In genomic region chr14:96094211-96094610, GRCh38 we compare ENCODE assay signal across 26 cellular contexts. TPM values are rescaled to one million over a fixed set of nuclear protein-coding genes. Genes with fewer than 3 reads are reported as not detected.
"Had no signal": no experiment of that assay in that cellular context is flagged by ENCODE, and none has a peak within 500 bp of the region (broad histone marks: within the 10 kb centered on the region; RNA-seq: fewer than 3 reads in every experiment).

No MANE protein-coding gene starts in this region.

- H3K36me3 ChIP-seq: Peyer's patch had no signal

- H3K9me3 ChIP-seq: Peyer's patch had no signal

- H3K4me1 Mint-ChIP-seq: activated CD4-positive, alpha-beta T cell treated with anti-CD3 and anti-CD28 coated beads for 36 hours; activated naive CD4-positive, alpha-beta T cell treated with anti-CD3 and anti-CD28 coated beads, Interleukin-2, amount 50 U/mL, for 24 hours had no signal

- H3K9me3 Mint-ChIP-seq: activated CD8-positive, alpha-beta T cell treated with anti-CD3 and anti-CD28 coated beads for 36 hours; activated naive CD4-positive, alpha-beta T cell treated with anti-CD3 and anti-CD28 coated beads, Interleukin-2, amount 50 U/mL, for 24 hours; activated T-cell treated with anti-CD3 and anti-CD28 coated beads, Interleukin-2, amount 50 U/mL, for 72 hours; activated T-helper 2 cell treated with anti-CD3 and anti-CD28 coated beads, Interferon-gamma antibody, Interleukin-2, Interleukin-4, amounts not matched to agents 10 μg/mL and 5 μg/mL and 100 μg/mL, durations not matched to agents 14 hours and 24 hours and 36 hours had no signal

- H3K27me3 ChIP-seq: Peyer's patch had no signal

- H3K4me3 ChIP-seq: Peyer's patch had no signal

- H3K36me3 Mint-ChIP-seq: activated naive CD4-positive, alpha-beta T cell treated with anti-CD3 and anti-CD28 coated beads, Interleukin-2, amount 50 U/mL, for 24 hours had no signal

- H3K27me3 Mint-ChIP-seq: activated CD4-positive, alpha-beta T cell treated with anti-CD3 and anti-CD28 coated beads for 36 hours; activated naive CD4-positive, alpha-beta T cell treated with anti-CD3 and anti-CD28 coated beads, Interleukin-2, amount 50 U/mL, for 24 hours had no signal

- ATAC-seq: activated CD4-positive, alpha-beta T cell treated with anti-CD3 and anti-CD28 coated beads for 36 hours; activated CD8-positive, alpha-beta T cell treated with anti-CD3 and anti-CD28 coated beads for 36 hours; activated T-cell treated with anti-CD3 and anti-CD28 coated beads, Interleukin-2, amount 50 U/mL, for 72 hours; T-helper 17 cell had no signal

- H3K27ac ChIP-seq: Peyer's patch, RWPE1, VCaP had no signal

- DNase-seq: activated CD4-positive, alpha-beta T cell treated with anti-CD3 and anti-CD28 coated beads for 36 hours; activated CD4-positive, alpha-beta T cell treated with anti-CD3 and anti-CD28 coated beads, Interleukin-2, amount 50 U/mL, for 1 hour; activated CD4-positive, CD25-positive, alpha-beta regulatory T cell; activated CD8-positive, alpha-beta memory T cell treated with anti-CD3 and anti-CD28 coated beads, Interleukin-2, amount 50 U/mL, for 4 hours; activated CD8-positive, alpha-beta T cell treated with anti-CD3 and anti-CD28 coated beads for 36 hours; activated naive CD4-positive, alpha-beta T cell; activated T-cell treated with anti-CD3 and anti-CD28 coated beads, Interleukin-2, amount 50 U/mL, for 72 hours; central memory CD4-positive, alpha-beta T cell; KBM-7; NCI-H1092; NCI-H1436; NCI-H1694 treated with DMSO at 0.1 percent for 48 hours; NCI-H2029 treated with DMSO at 0.1 percent for 48 hours; NCI-H510A treated with DMSO at 0.1 percent for 48 hours; NCI-H69; NK-92 treated with Interleukin-12 subunit alpha and Interleukin-12 subunit beta, amount 100 ng/mL, for 24 hours; OCI-M1; SHP77; T-helper 17 cell; T-helper 9 cell had no signal

- H3K27ac Mint-ChIP-seq: activated CD4-positive, alpha-beta T cell treated with anti-CD3 and anti-CD28 coated beads for 36 hours; activated CD8-positive, alpha-beta T cell treated with anti-CD3 and anti-CD28 coated beads for 36 hours; activated naive CD4-positive, alpha-beta T cell treated with anti-CD3 and anti-CD28 coated beads, Interleukin-2, amount 50 U/mL, for 24 hours; activated T-cell treated with anti-CD3 and anti-CD28 coated beads, Interleukin-2, amount 50 U/mL, for 72 hours; activated T-helper 2 cell treated with anti-CD3 and anti-CD28 coated beads, Interferon-gamma antibody, Interleukin-2, Interleukin-4, amounts not matched to agents 10 μg/mL and 5 μg/mL and 100 μg/mL, durations not matched to agents 14 hours and 24 hours and 36 hours; T-helper 17 cell had no signal

- H3K4me3 Mint-ChIP-seq: activated CD4-positive, alpha-beta T cell treated with anti-CD3 and anti-CD28 coated beads for 36 hours; activated CD8-positive, alpha-beta T cell treated with anti-CD3 and anti-CD28 coated beads for 36 hours; activated naive CD4-positive, alpha-beta T cell treated with anti-CD3 and anti-CD28 coated beads, Interleukin-2, amount 50 U/mL, for 24 hours; activated T-cell treated with anti-CD3 and anti-CD28 coated beads, Interleukin-2, amount 50 U/mL, for 72 hours; T-helper 17 cell had no signal

RNA-seq across cellular contexts. Expression of gene C14orf132, which starts 55.0 kb away (rescaled TPM):
- total RNA-seq: MCF 10A had no signal
